In genomic region chr6:96898241-96898851, GRCh38 we compare ENCODE assay signal across 8 cellular contexts. TPM values are rescaled to one million over a fixed set of nuclear protein-coding genes. Genes with fewer than 3 reads are reported as not detected.
DNase-seq lines count a peak whose midpoint lies in the region; ATAC-seq lines count a peak whose summit lies in the region.

No MANE protein-coding gene starts in this region.

- H3K4me3 Mint-ChIP-seq in CD4-positive, alpha-beta memory T cell: peak overlapping the region; percentile 86 to 99 (median 98)
- peak overlapping the region; percentile 98 to 99 (median 98) for H3K4me3 Mint-ChIP-seq in IgD-negative memory B cell
- H3K4me3 Mint-ChIP-seq in stimulated activated effector memory CD8-positive, alpha-beta T cell treated with anti-CD3 and anti-CD28 coated beads, Interleukin-12 subunit alpha, Interleukin-12 subunit beta, amount 100 ng/mL, for 72 hours: peak overlapping the region; percentile 76

- no peaks in the 10 kb centered on the region for H3K27me3 ChIP-seq in CD4-positive, alpha-beta memory T cell (ENCODE audit: insufficient read depth, low read length)
- H3K27me3 ChIP-seq in iPS-18a (ENCODE audit: control insufficient read depth, insufficient read depth, low read length): no peaks in the 10 kb centered on the region

- H3K4me1 Mint-ChIP-seq in CD4-positive, alpha-beta memory T cell: peaks cover 17 to 31% (median 23%) of the 10 kb centered on the region in 4 donors
- H3K4me1 Mint-ChIP-seq in IgD-negative memory B cell: peaks cover 21 to 36% (median 34%) of the 10 kb centered on the region in 3 donors
- peaks cover 21% of the 10 kb centered on the region for H3K4me1 Mint-ChIP-seq in stimulated activated effector memory CD8-positive, alpha-beta T cell treated with anti-CD3 and anti-CD28 coated beads, Interleukin-12 subunit alpha, Interleukin-12 subunit beta, amount 100 ng/mL, for 72 hours

- intact Hi-C loops in CD4-positive, alpha-beta memory T cell (cut with micrococcal nuclease): loop anchor here (2.0 to 5.0 kb wide), 2 partner anchors 496 to 1466 kb away; no protein-coding TSS in a partner anchor

- H3K36me3 ChIP-seq in CD4-positive, alpha-beta memory T cell (ENCODE audit: insufficient read depth, low read length): peaks cover 21% of the 10 kb centered on the region
- peaks cover 22% of the 10 kb centered on the region for H3K36me3 ChIP-seq in iPS-18a (ENCODE audit: control insufficient read depth, low read depth, low read length)

- peaks cover 7 to 27% of the 10 kb centered on the region in 2 donors for H3K36me3 Mint-ChIP-seq in CD4-positive, alpha-beta memory T cell
- H3K36me3 Mint-ChIP-seq in IgD-negative memory B cell: peaks cover 4% of the 10 kb centered on the region
- H3K36me3 Mint-ChIP-seq in activated naive CD4-positive, alpha-beta T cell treated with anti-CD3 and anti-CD28 coated beads, Interleukin-2, amount 50 U/mL, for 72 hours: peaks cover 0 to 11% of the 10 kb centered on the region in 2 donors
- H3K36me3 Mint-ChIP-seq in stimulated activated effector memory CD8-positive, alpha-beta T cell treated with anti-CD3 and anti-CD28 coated beads, Interleukin-12 subunit alpha, Interleukin-12 subunit beta, amount 100 ng/mL, for 72 hours: peaks cover 31% of the 10 kb centered on the region

- DNase-seq in CD4-positive, alpha-beta memory T cell: peak in 1 of 5 donors; percentile 16
- DNase-seq in activated naive CD4-positive, alpha-beta T cell treated with anti-CD3 and anti-CD28 coated beads, Interleukin-2, amount 50 U/mL, for 72 hours (ENCODE audit: low spot score in 2 of 2): no peak
- DNase-seq in stimulated activated effector memory CD8-positive, alpha-beta T cell treated with anti-CD3 and anti-CD28 coated beads, Interleukin-12 subunit alpha, Interleukin-12 subunit beta, amount 100 ng/mL, for 72 hours (ENCODE audit: low spot score in 2 of 2): no peak
- DNase-seq in stimulated activated CD4-positive, alpha-beta T cell treated with anti-CD3 and anti-CD28 coated beads, Interleukin-1b, Interleukin-23, amount 100 ng/mL, for 48 hours: no peak
- DNase-seq in islet precursor cell: no peak
- no peak for DNase-seq in activated CD4-positive, alpha-beta T cell treated with anti-CD3 and anti-CD28 coated beads for 4 hours

- H3K4me1 ChIP-seq in CD4-positive, alpha-beta memory T cell (ENCODE audit: insufficient read depth, low read length): peaks cover 34% of the 10 kb centered on the region
- H3K4me1 ChIP-seq in iPS-18a (ENCODE audit: control insufficient read depth, low read depth, low read length): peaks cover 16% of the 10 kb centered on the region

- H3K27me3 Mint-ChIP-seq in CD4-positive, alpha-beta memory T cell: peaks cover 2 to 12% of the 10 kb centered on the region in 2 donors
- H3K27me3 Mint-ChIP-seq in IgD-negative memory B cell: peaks cover 6% of the 10 kb centered on the region

- no peak for ATAC-seq in activated naive CD4-positive, alpha-beta T cell treated with anti-CD3 and anti-CD28 coated beads, Interleukin-2, amount 50 U/mL, for 72 hours
- no peak for ATAC-seq in stimulated activated effector memory CD8-positive, alpha-beta T cell treated with anti-CD3 and anti-CD28 coated beads, Interleukin-12 subunit alpha, Interleukin-12 subunit beta, amount 100 ng/mL, for 72 hours

- peak overlapping the region; percentile 92 for H3K27ac ChIP-seq in CD4-positive, alpha-beta memory T cell (ENCODE audit: low read depth, low read length)
- peak overlapping the region; percentile 96 for H3K27ac ChIP-seq in iPS-18a (ENCODE audit: low read length)

- peaks cover 0 to 1% (median 0%) of the 10 kb centered on the region in 8 donors for H3K9me3 Mint-ChIP-seq in CD4-positive, alpha-beta memory T cell
- no peaks in the 10 kb centered on the region for H3K9me3 Mint-ChIP-seq in IgD-negative memory B cell
- H3K9me3 Mint-ChIP-seq in activated naive CD4-positive, alpha-beta T cell treated with anti-CD3 and anti-CD28 coated beads, Interleukin-2, amount 50 U/mL, for 72 hours: no peaks in the 10 kb centered on the region
- H3K9me3 Mint-ChIP-seq in stimulated activated effector memory CD8-positive, alpha-beta T cell treated with anti-CD3 and anti-CD28 coated beads, Interleukin-12 subunit alpha, Interleukin-12 subunit beta, amount 100 ng/mL, for 72 hours: no peaks in the 10 kb centered on the region

- peak overlapping the region; percentile 92 to 96 for H3K4me3 ChIP-seq in CD4-positive, alpha-beta memory T cell (ENCODE audit: low read length in 2 of 2)
- peak overlapping the region; percentile 98 for H3K4me3 ChIP-seq in iPS-18a (ENCODE audit: low read length)

- peak overlapping the region; percentile 92 for H3K9ac ChIP-seq in iPS-18a (ENCODE audit: low read length)

- peak overlapping the region; percentile 73 to 99 (median 98) for H3K27ac Mint-ChIP-seq in CD4-positive, alpha-beta memory T cell
- H3K27ac Mint-ChIP-seq in IgD-negative memory B cell: peak overlapping the region; percentile 85 to 98 (median 98)
- peak overlapping the region; percentile 88 to 90 for H3K27ac Mint-ChIP-seq in activated naive CD4-positive, alpha-beta T cell treated with anti-CD3 and anti-CD28 coated beads, Interleukin-2, amount 50 U/mL, for 72 hours
- H3K27ac Mint-ChIP-seq in stimulated activated effector memory CD8-positive, alpha-beta T cell treated with anti-CD3 and anti-CD28 coated beads, Interleukin-12 subunit alpha, Interleukin-12 subunit beta, amount 100 ng/mL, for 72 hours: peak overlapping the region; percentile 87

- H3K9me3 ChIP-seq in CD4-positive, alpha-beta memory T cell (ENCODE audit: control insufficient read depth in 1 of 2, low read length in 2 of 2): no peaks in the 10 kb centered on the region
- H3K9me3 ChIP-seq in iPS-18a (ENCODE audit: control insufficient read depth, low read depth, low read length): no peaks in the 10 kb centered on the region

- POLR2A ChIA-PET in CD4-positive, alpha-beta memory T cell (lab: Charles Lee; ENCODE audit: partially characterized antibody): interaction anchor here (0.6 to 3.1 kb wide), 6 partner anchors 8 to 61 kb away, joined by 3 to 33 read pairs (median 6); partner anchors contain the start of genes GPR63 and KLHL32

- CTCF ChIA-PET in CD4-positive, alpha-beta memory T cell (lab: Charles Lee; ENCODE audit: partially characterized antibody): interaction anchor here (0.7 to 2.3 kb wide), 17 partner anchors 8 to 399 kb away, joined by 3 to 25 read pairs (median 4); partner anchors contain the start of gene KLHL32

RNA-seq across cellular contexts. Expression of gene NDUFAF4, which starts 0.7 kb away (rescaled TPM):
- total RNA-seq in CD4-positive, alpha-beta memory T cell: 10 to 100 TPM; 24.3 to 27.5 TPM
- polyA plus RNA-seq in CD4-positive, alpha-beta memory T cell: 10 to 100 TPM; 47.8 to 67.8 TPM
- 134 TPM for polyA plus RNA-seq in IgD-negative memory B cell
- total RNA-seq in activated naive CD4-positive, alpha-beta T cell treated with anti-CD3 and anti-CD28 coated beads, Interleukin-2, amount 50 U/mL, for 72 hours: 10 to 100 TPM; 42.1 to 60.7 TPM

RNA-seq across cellular contexts. Expression of gene KLHL32, which starts 26.2 kb away (rescaled TPM):
- 1 to 10 TPM; 3.8 to 5.0 TPM for total RNA-seq in CD4-positive, alpha-beta memory T cell
- polyA plus RNA-seq in CD4-positive, alpha-beta memory T cell: 1 to 10 TPM; 2.0 to 2.6 TPM
- 0.35 TPM for polyA plus RNA-seq in IgD-negative memory B cell
- total RNA-seq in activated naive CD4-positive, alpha-beta T cell treated with anti-CD3 and anti-CD28 coated beads, Interleukin-2, amount 50 U/mL, for 72 hours: 1 to 10 TPM in 1 of 2 donors, under 1 TPM in 1; 0.75 to 2.9 TPM
